ENCODE assay signal across 13 cellular contexts in the genomic region with DNA sequence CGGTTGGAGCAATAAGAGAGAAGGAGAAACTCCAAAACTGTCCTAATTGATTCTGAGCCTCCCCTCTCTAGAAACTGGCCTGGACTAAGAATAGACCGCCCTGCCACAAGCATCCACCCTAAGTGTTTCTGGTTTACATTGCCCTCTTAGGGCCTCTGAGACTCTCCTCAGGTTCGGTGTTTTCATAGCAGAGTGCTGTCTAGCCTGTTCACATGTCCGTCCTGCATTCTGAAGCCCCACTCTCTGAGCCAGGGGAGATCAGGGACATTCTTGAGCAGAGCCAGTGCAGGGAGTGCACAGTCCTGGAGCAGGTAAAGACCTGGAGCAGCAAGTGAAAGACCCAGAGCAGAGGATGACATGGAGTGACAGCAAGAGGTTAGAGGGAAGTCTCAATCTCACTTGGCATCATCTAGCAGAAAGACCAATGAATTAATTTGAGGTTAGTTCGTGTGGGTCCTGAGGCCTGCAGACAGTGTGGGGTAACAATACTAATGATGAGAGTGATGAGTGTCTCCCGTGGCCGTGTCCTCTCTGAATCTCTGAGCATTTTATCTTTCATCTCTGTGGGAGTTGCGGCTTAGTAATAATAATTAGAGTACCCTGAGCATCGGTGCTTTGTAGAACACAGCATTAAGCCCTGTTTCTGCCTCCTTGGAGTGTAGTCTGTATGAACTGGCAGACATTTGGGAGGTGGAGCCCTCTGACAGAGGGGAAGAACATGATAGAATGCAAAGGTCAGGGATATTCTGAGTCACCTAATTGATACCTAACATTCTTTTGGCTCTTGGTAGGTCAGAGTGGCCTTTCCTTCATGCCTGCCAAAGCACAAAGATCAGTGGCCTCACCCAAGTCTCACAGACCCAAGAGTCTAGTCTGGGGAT. TPM values are rescaled to one million over a fixed set of nuclear protein-coding genes. Genes with fewer than 3 reads are reported as not detected.
DNase-seq lines count a peak whose midpoint lies in the region; ATAC-seq, FAIRE-seq and TF ChIP-seq lines count a peak whose summit lies in the region.
"Had no signal": no experiment of that assay in that cellular context is flagged by ENCODE, and none has a peak within 500 bp of the region (broad histone marks: within the 10 kb centered on the region; RNA-seq: fewer than 3 reads in every experiment).

No MANE protein-coding gene starts in this region.

- H3K4me3 ChIP-seq in astrocyte (ENCODE audit: insufficient read depth, low read depth, low read length) (no peak overlapping the region), muscle layer of duodenum (ENCODE audit: low read depth in 1 of 2, low read length in 2 of 2) (no peak overlapping the region), dorsolateral prefrontal cortex (no peak overlapping the region)
- H3K4me3 ChIP-seq: GM23338, suprapubic skin had no signal

- intact Hi-C loops in dorsolateral prefrontal cortex (cut with DNase I) = no loop called here

- no peak overlapping the region for H3K9ac ChIP-seq in astrocyte (ENCODE audit: low read length)

- H3K27ac Mint-ChIP-seq in HFFc6 (peak overlapping the region; percentile 77), astrocyte (ENCODE audit: unreplicated experiment) (peak overlapping the region; percentile 36)
- H3K27ac Mint-ChIP-seq: GM23338 had no signal

- TF ChIP-seq CTCF in HFFc6 (IDR thresholded peaks at IDR 0.05) = no peak
- no peak for TF ChIP-seq CTCF in astrocyte (IDR thresholded peaks at IDR 0.05; ENCODE audit: insufficient read depth, low read depth, low read length)
- TF ChIP-seq CTCF in dorsolateral prefrontal cortex (IDR thresholded peaks at IDR 0.05 in 54 of 56, conservative IDR thresholded peaks at IDR 0.05 in 2 of 56; ENCODE audit: low read depth in 1 of 56, partially characterized antibody in 56 of 56) = no peak

- peaks cover 4% of the 10 kb centered on the region for H3K36me3 ChIP-seq in astrocyte (ENCODE audit: insufficient read depth, low read length)
- H3K36me3 ChIP-seq in muscle layer of duodenum (ENCODE audit: control insufficient read depth in 1 of 2, insufficient read depth in 2 of 2, low read length in 2 of 2) = peaks cover 0 to 10% of the 10 kb centered on the region in 2 donors

- H3K27ac ChIP-seq in astrocyte (ENCODE audit: low read depth, low read length) = no peak overlapping the region
- H3K27ac ChIP-seq in muscle layer of duodenum (ENCODE audit: low read length) = peak overlapping the region; percentile 6
- H3K27ac ChIP-seq in dorsolateral prefrontal cortex = peak overlapping the region in 12 of 59 donors; percentile 3 to 71 (median 32)
- H3K27ac ChIP-seq: suprapubic skin had no signal

- H3K9me3 Mint-ChIP-seq in HFFc6 (no peaks in the 10 kb centered on the region), astrocyte (ENCODE audit: unreplicated experiment) (no peaks in the 10 kb centered on the region)
- H3K9me3 Mint-ChIP-seq: GM23338 had no signal

- no peak for ATAC-seq in HG03378 (IDR thresholded peaks at IDR 0.05; ENCODE audit: unreplicated experiment)
- ATAC-seq: GM23338 had no signal

- H3K4me2 ChIP-seq in astrocyte (ENCODE audit: low read length) = no peak overlapping the region
- H3K4me2 ChIP-seq: GM23338 had no signal

- H3K9me3 ChIP-seq in astrocyte (ENCODE audit: insufficient read depth, low read depth, low read length) = no peaks in the 10 kb centered on the region
- no peaks in the 10 kb centered on the region for H3K9me3 ChIP-seq in muscle layer of duodenum (ENCODE audit: control insufficient read depth in 1 of 2, low read length in 2 of 2)
- H3K9me3 ChIP-seq: suprapubic skin had no signal

- H3K36me3 Mint-ChIP-seq in HFFc6 (ENCODE audit: low read depth) (peaks cover 19% of the 10 kb centered on the region; the same call in 1 of the 2 replicates), astrocyte (ENCODE audit: low read depth, unreplicated experiment) (peaks cover 11% of the 10 kb centered on the region)

- H3K79me2 ChIP-seq in astrocyte (ENCODE audit: insufficient read depth, low read length) = peaks cover 32% of the 10 kb centered on the region

- peaks cover 36% of the 10 kb centered on the region for H4K20me1 ChIP-seq in astrocyte (ENCODE audit: insufficient read depth, low read length)

- no peak overlapping the region for H2AFZ ChIP-seq in astrocyte (ENCODE audit: low read depth, low read length)
- H2AFZ ChIP-seq: GM23338 had no signal

- H3K4me1 Mint-ChIP-seq in HFFc6 (ENCODE audit: low read depth) = peaks cover 70% of the 10 kb centered on the region
- peaks cover 37% of the 10 kb centered on the region for H3K4me1 Mint-ChIP-seq in astrocyte (ENCODE audit: low read depth, unreplicated experiment)
- H3K4me1 Mint-ChIP-seq: GM23338 had no signal

- FAIRE-seq in astrocyte (lab: Jason Lieb, UNC) = no peak

- H3K27me3 ChIP-seq in astrocyte (ENCODE audit: insufficient read depth, low read length) = no peaks in the 10 kb centered on the region
- H3K27me3 ChIP-seq in muscle layer of duodenum (ENCODE audit: low read depth, low read length) = no peaks in the 10 kb centered on the region
- no peaks in the 10 kb centered on the region for H3K27me3 ChIP-seq in dorsolateral prefrontal cortex
- H3K27me3 ChIP-seq: suprapubic skin had no signal

- DNase-seq in EL (peak; percentile 58), HFFc6 (peak; percentile 8), astrocyte (ENCODE audit: low read depth) (no peak), RPMI8226 (no peak), dorsolateral prefrontal cortex (no peak), DMS79 (lab: John Stamatoyannopoulos, UW) (no peak)
- DNase-seq: activated CD4-positive, alpha-beta T cell treated with anti-CD3 and anti-CD28 coated beads for 48 hours; caudate nucleus; NCI-H1436 treated with DMSO at 0.1 percent for 48 hours had no signal

- H3K27me3 Mint-ChIP-seq in HFFc6 (ENCODE audit: insufficient read depth) (no peaks in the 10 kb centered on the region), astrocyte (ENCODE audit: low read depth, unreplicated experiment) (no peaks in the 10 kb centered on the region)

- peak overlapping the region; percentile 47 for H3K4me3 Mint-ChIP-seq in HFFc6
- no peak overlapping the region for H3K4me3 Mint-ChIP-seq in astrocyte (ENCODE audit: unreplicated experiment)
- H3K4me3 Mint-ChIP-seq: GM23338 had no signal

- peaks cover 18% of the 10 kb centered on the region for H3K4me1 ChIP-seq in astrocyte (ENCODE audit: insufficient read depth, low read length)
- peaks cover 8 to 24% of the 10 kb centered on the region in 2 donors for H3K4me1 ChIP-seq in muscle layer of duodenum (ENCODE audit: control insufficient read depth in 1 of 2, insufficient read depth in 2 of 2, low read length in 2 of 2)

RNA-seq across cellular contexts. Expression of a gene that starts 24.6 kb away (rescaled TPM):
- 10 to 100 TPM; 15.7 to 22.4 (median 18.1) TPM for total RNA-seq in HFFc6 (2021; fragmentation: NEBNext Ultra II Directional; extraction: Animal tissue kit (Norgen Biotek cat#: 25700))
- 30.8 and 30.9 TPM in 2 replicates for total RNA-seq in astrocyte
- total RNA-seq in dorsolateral prefrontal cortex = 100 to 1,000 TPM in 22 of 120 experiments, 10 to 100 TPM in 98; 50.5 to 136 (median 77.6) TPM

RNA-seq across cellular contexts. Expression of a gene that starts 29.0 kb away (rescaled TPM):
- 10 to 100 TPM in 1 of 6 experiments, 1 to 10 TPM in 5; 4.9 to 11.0 (median 8.2) TPM for total RNA-seq in HFFc6 (2021; fragmentation: NEBNext Ultra II Directional; extraction: Animal tissue kit (Norgen Biotek cat#: 25700))
- total RNA-seq in astrocyte (5.7 and 7.6 TPM in 2 replicates), dorsolateral prefrontal cortex (10 to 100 TPM; 13.4 to 55.9 (median 25.6) TPM)

RNA-seq across cellular contexts. Expression of a gene that starts 39.8 kb away (rescaled TPM):
- total RNA-seq in HFFc6 (2021; fragmentation: NEBNext Ultra II Directional; extraction: Animal tissue kit (Norgen Biotek cat#: 25700)) = 1 to 10 TPM; 1.6 to 3.0 (median 2.7) TPM
- 1.5 and 1.8 TPM in 2 replicates for total RNA-seq in astrocyte
- total RNA-seq in dorsolateral prefrontal cortex = 10 to 100 TPM in 111 of 120 experiments, 1 to 10 TPM in 9; 5.4 to 41.6 (median 19.1) TPM

Comparison
In these comparisons a context has a peak if more than half of its experiments do, and no peak if none do; other contexts are left out.
1. DNase-seq: peak in EL (single experiment) and HFFc6 (single experiment); none in astrocyte (single experiment), RPMI8226 (single experiment), dorsolateral prefrontal cortex (0 of 10) and DMS79 (single experiment).